19 cellular contexts compared by ENCODE assay signal in the genomic region with DNA sequence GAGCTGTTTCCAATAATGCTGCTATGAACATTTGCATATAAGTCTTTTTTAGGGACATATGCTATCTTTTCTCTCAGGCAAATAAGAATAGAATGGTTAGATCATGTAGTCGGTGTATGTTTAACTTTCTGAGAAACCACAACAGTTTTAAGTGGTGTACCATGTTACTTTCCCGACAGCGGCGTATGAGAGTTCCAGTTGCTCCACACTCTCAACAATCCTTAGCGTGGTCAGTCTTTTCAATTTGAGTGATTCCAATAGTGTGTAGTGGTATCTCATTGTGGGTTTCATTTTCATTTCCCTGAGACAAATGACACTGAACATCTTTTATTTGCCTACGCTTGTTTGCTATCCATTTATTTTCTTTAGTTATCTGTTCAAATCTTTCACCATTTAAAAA.
DNase-seq lines count a peak whose midpoint lies in the region; ATAC-seq, FAIRE-seq and TF ChIP-seq lines count a peak whose summit lies in the region.
"Had no signal": no experiment of that assay in that cellular context is flagged by ENCODE, and none has a peak within 500 bp of the region (broad histone marks: within the 10 kb centered on the region; RNA-seq: fewer than 3 reads in every experiment).

No MANE protein-coding gene starts in this region.

- TF ChIP-seq CTCF in GM12878 (IDR thresholded peaks at IDR 0.05 in 2 of 3, conservative IDR thresholded peaks at IDR 0.05 in 1 of 3; ENCODE audit: control insufficient read depth in 2 of 3, extremely low read depth in 1 of 3, insufficient read depth in 1 of 3, low read depth in 3 of 3, low read length in 3 of 3) (no peak), tibial nerve (IDR thresholded peaks at IDR 0.05) (no peak)

- peaks cover 42% of the 10 kb centered on the region for H3K27me3 Mint-ChIP-seq in activated CD4-positive, alpha-beta memory T cell treated with anti-CD3 and anti-CD28 coated beads for 36 hours
- peaks cover 53% of the 10 kb centered on the region for H3K27me3 Mint-ChIP-seq in activated CD4-positive, alpha-beta memory T cell treated with anti-CD3 and anti-CD28 coated beads, Interleukin-2, amount 10 ng/mL, durations not matched to agents 7 days and 5 days

- no peak for TF ChIP-seq RAD21 in GM12878 (IDR thresholded peaks at IDR 0.05; ENCODE audit: insufficient read depth, low read depth, low read length)

- H3K4me3 Mint-ChIP-seq in activated CD4-positive, alpha-beta memory T cell treated with anti-CD3 and anti-CD28 coated beads for 36 hours: no peak overlapping the region
- H3K4me3 Mint-ChIP-seq in activated CD4-positive, alpha-beta memory T cell treated with anti-CD3 and anti-CD28 coated beads, Interleukin-2, amount 10 ng/mL, durations not matched to agents 7 days and 5 days: no peak overlapping the region
- H3K4me3 Mint-ChIP-seq: effector memory CD8-positive, alpha-beta T cell had no signal

- intact Hi-C loops in activated CD4-positive, alpha-beta memory T cell treated with anti-CD3 and anti-CD28 coated beads for 36 hours (cut with micrococcal nuclease): loop anchor here (2.0 to 5.0 kb wide), 2 partner anchors 15 to 210 kb away; no protein-coding TSS in a partner anchor
- intact Hi-C loops in GM12878 (cut with micrococcal nuclease; ENCODE audit: unreplicated experiment): no loop called here

- TF ChIP-seq POLR2A in GM12878 (IDR thresholded peaks at IDR 0.05; ENCODE audit: low read depth, low read length) (no peak), GM12892 (IDR thresholded peaks at IDR 0.05; ENCODE audit: low read depth, low read length) (no peak), tibial nerve (IDR thresholded peaks at IDR 0.05) (no peak)

- H3K79me2 ChIP-seq in GM12878 (ENCODE audit: control insufficient read depth, insufficient read depth, low read length): no peaks in the 10 kb centered on the region

- no peak overlapping the region for H3K4me2 ChIP-seq in GM12878 (ENCODE audit: control insufficient read depth, insufficient read depth)

- no TSS peak for BruUV-seq in GM12878 (replicated peaks; lab: Mats Ljungman, UMichigan)

- H4K20me1 ChIP-seq in GM12878 (ENCODE audit: control insufficient read depth, insufficient read depth): no peaks in the 10 kb centered on the region

- H3K4me1 ChIP-seq in GM12878 (ENCODE audit: control insufficient read depth, insufficient read depth, low read length): no peaks in the 10 kb centered on the region
- H3K4me1 ChIP-seq in tibial nerve: no peaks in the 10 kb centered on the region

- peaks cover 6% of the 10 kb centered on the region for H3K9me3 Mint-ChIP-seq in activated CD4-positive, alpha-beta memory T cell treated with anti-CD3 and anti-CD28 coated beads for 36 hours
- peaks cover 21% of the 10 kb centered on the region for H3K9me3 Mint-ChIP-seq in activated CD4-positive, alpha-beta memory T cell treated with anti-CD3 and anti-CD28 coated beads, Interleukin-2, amount 10 ng/mL, durations not matched to agents 7 days and 5 days

- no peak overlapping the region for H3K27ac Mint-ChIP-seq in activated CD4-positive, alpha-beta memory T cell treated with anti-CD3 and anti-CD28 coated beads for 36 hours
- H3K27ac Mint-ChIP-seq in activated CD4-positive, alpha-beta memory T cell treated with anti-CD3 and anti-CD28 coated beads, Interleukin-2, amount 10 ng/mL, durations not matched to agents 7 days and 5 days: no peak overlapping the region
- H3K27ac Mint-ChIP-seq: CD4-positive, alpha-beta memory T cell; effector memory CD8-positive, alpha-beta T cell had no signal

- no peak overlapping the region for H3K4me3 ChIP-seq in GM12878
- H3K4me3 ChIP-seq in tibial nerve: no peak overlapping the region
- H3K4me3 ChIP-seq: skin epidermis, thoracic aorta had no signal

- CTCF ChIA-PET in activated CD4-positive, alpha-beta memory T cell treated with anti-CD3 and anti-CD28 coated beads for 36 hours (lab: Charles Lee): no interaction called here
- CTCF ChIA-PET in activated CD4-positive, alpha-beta memory T cell treated with anti-CD3 and anti-CD28 coated beads, Interleukin-2, amount 10 ng/mL, durations not matched to agents 7 days and 5 days (lab: Charles Lee): no interaction called here
- CTCF ChIA-PET in GM12878 (lab: Yijun Ruan, JAX): interaction anchor here (0.6 kb wide), 1 partner anchor 207 kb away, joined by 7 read pairs; no protein-coding TSS in a partner anchor

- SMC1A ChIA-PET in GM12878 (lab: Charles Lee; ENCODE audit: uncharacterized antibody, unreplicated experiment): no interaction called here

- H3K36me3 Mint-ChIP-seq in activated CD4-positive, alpha-beta memory T cell treated with anti-CD3 and anti-CD28 coated beads for 36 hours: peaks cover 3% of the 10 kb centered on the region
- peaks cover 17% of the 10 kb centered on the region for H3K36me3 Mint-ChIP-seq in activated CD4-positive, alpha-beta memory T cell treated with anti-CD3 and anti-CD28 coated beads, Interleukin-2, amount 10 ng/mL, durations not matched to agents 7 days and 5 days (ENCODE audit: low read depth)
- H3K36me3 Mint-ChIP-seq: CD4-positive, alpha-beta memory T cell had no signal

- RAD21 ChIA-PET in GM12878 (lab: Charles Lee; ENCODE audit: unreplicated experiment): no interaction called here

- ATAC-seq in GM21381 (IDR thresholded peaks at IDR 0.05; ENCODE audit: unreplicated experiment): peak; percentile 88
- ATAC-seq in HG03280 (IDR thresholded peaks at IDR 0.05; ENCODE audit: unreplicated experiment): peak; percentile 82
- ATAC-seq in GM12878: peak; percentile 80
- ATAC-seq: effector memory CD8-positive, alpha-beta T cell had no signal

- no peak overlapping the region for H2AFZ ChIP-seq in GM12878 (ENCODE audit: control insufficient read depth, low read depth, low read length)

- H3K27me3 ChIP-seq in GM12878 (replicated peaks in 1 of 2; ENCODE audit: control insufficient read depth in 2 of 2, insufficient read depth in 2 of 2, low read length in 1 of 2) (no peaks in the 10 kb centered on the region), tibial nerve (no peaks in the 10 kb centered on the region)

- 11% methylated on average over 6 of the region's 6 CpGs for WGBS in GM12878 (ENCODE audit: insufficient coverage, insufficient replicate concordance, low lambda C conversion rate, missing lambda C conversion rate)
- 95% methylated on average over 6 of the region's 6 CpGs for WGBS in tibial nerve, 2 donors

- peak in 1 of 2 experiments; percentile 41; a peak in 1 of 4 replicates for TF ChIP-seq EP300 in GM12878 (IDR thresholded peaks at IDR 0.05; ENCODE audit: borderline replicate concordance in 1 of 2, control insufficient read depth in 1 of 2, low read depth in 2 of 2, low read length in 2 of 2)
- no peak for TF ChIP-seq EP300 in tibial nerve (IDR thresholded peaks at IDR 0.05)

- peak; percentile 43 for DNase-seq in activated CD4-positive, alpha-beta memory T cell treated with anti-CD3 and anti-CD28 coated beads for 36 hours
- no peak for DNase-seq in activated CD4-positive, alpha-beta memory T cell treated with anti-CD3 and anti-CD28 coated beads, Interleukin-2, amount 10 ng/mL, durations not matched to agents 7 days and 5 days
- peak; percentile 55 for DNase-seq in GM12878 (ENCODE audit: low read depth, low spot score)
- DNase-seq in GM19240 (ENCODE audit: insufficient read length, low spot score): no peak
- DNase-seq in GM12892 (ENCODE audit: insufficient read length): no peak
- DNase-seq in tibial nerve (ENCODE audit: low spot score in 2 of 2): no peak
- DNase-seq: activated CD4-positive, CD25-positive, alpha-beta regulatory T cell treated with anti-CD3 and anti-CD28 coated beads, Interleukin-2, amount 50 U/mL, for 72 hours; CD4-positive, alpha-beta memory T cell; effector memory CD8-positive, alpha-beta T cell; foreskin melanocyte; H7; mesendoderm; NCI-H1694 treated with DMSO at 0.1 percent for 48 hours; NCI-H524 treated with DMSO at 0.1 percent for 48 hours had no signal

- in situ Hi-C loops in GM12878 (cut with MboI): no loop called here

- POLR2A ChIA-PET in activated CD4-positive, alpha-beta memory T cell treated with anti-CD3 and anti-CD28 coated beads for 36 hours (lab: Charles Lee): no interaction called here
- POLR2A ChIA-PET in activated CD4-positive, alpha-beta memory T cell treated with anti-CD3 and anti-CD28 coated beads, Interleukin-2, amount 10 ng/mL, durations not matched to agents 7 days and 5 days (lab: Charles Lee): no interaction called here
- POLR2A ChIA-PET in GM12878 (lab: Charles Lee): no interaction called here

- H3K9ac ChIP-seq in GM12878 (ENCODE audit: control insufficient read depth, insufficient read depth, low read length): no peak overlapping the region

- H3K36me3 ChIP-seq in GM12878 (ENCODE audit: control insufficient read depth in 2 of 2, insufficient read depth in 2 of 2, low read length in 1 of 2) (no peaks in the 10 kb centered on the region), tibial nerve (no peaks in the 10 kb centered on the region)
- H3K36me3 ChIP-seq: thoracic aorta had no signal

- peaks cover 11% of the 10 kb centered on the region for H3K9me3 ChIP-seq in GM12878 (replicated peaks; ENCODE audit: control insufficient read depth, insufficient read depth, low read length)
- peaks cover 0 to 14% (median 0%) of the 10 kb centered on the region in 4 donors for H3K9me3 ChIP-seq in tibial nerve
- H3K9me3 ChIP-seq: thoracic aorta had no signal

- FAIRE-seq in GM12878 (lab: Jason Lieb, UNC) (peak; percentile 47), GM12892 (lab: Jason Lieb, UNC) (no peak)
- FAIRE-seq: A204.1 had no signal

- H3K27ac ChIP-seq in GM12878 (ENCODE audit: control insufficient read depth, insufficient read depth): no peak overlapping the region
- H3K27ac ChIP-seq in tibial nerve: no peak overlapping the region
- H3K27ac ChIP-seq: skin epidermis, thoracic aorta had no signal

- H3K4me1 Mint-ChIP-seq in activated CD4-positive, alpha-beta memory T cell treated with anti-CD3 and anti-CD28 coated beads for 36 hours (ENCODE audit: low read depth): peaks cover 9% of the 10 kb centered on the region
- peaks cover 14% of the 10 kb centered on the region for H3K4me1 Mint-ChIP-seq in activated CD4-positive, alpha-beta memory T cell treated with anti-CD3 and anti-CD28 coated beads, Interleukin-2, amount 10 ng/mL, durations not matched to agents 7 days and 5 days
- H3K4me1 Mint-ChIP-seq: CD4-positive, alpha-beta memory T cell had no signal

TF ChIP-seq in GM12878, 131 proteins besides CTCF, POLR2A, EP300 and RAD21 (continues in another document):
- TF ChIP-seq HCFC1 (IDR thresholded peaks at IDR 0.05; ENCODE audit: low read length) (no peak), MTA2 (IDR thresholded peaks at IDR 0.05; ENCODE audit: low read depth) (peak; percentile 50), IKZF2 (IDR thresholded peaks at IDR 0.05) (peak; percentile 74)
- TF ChIP-seq, protein P1, sequence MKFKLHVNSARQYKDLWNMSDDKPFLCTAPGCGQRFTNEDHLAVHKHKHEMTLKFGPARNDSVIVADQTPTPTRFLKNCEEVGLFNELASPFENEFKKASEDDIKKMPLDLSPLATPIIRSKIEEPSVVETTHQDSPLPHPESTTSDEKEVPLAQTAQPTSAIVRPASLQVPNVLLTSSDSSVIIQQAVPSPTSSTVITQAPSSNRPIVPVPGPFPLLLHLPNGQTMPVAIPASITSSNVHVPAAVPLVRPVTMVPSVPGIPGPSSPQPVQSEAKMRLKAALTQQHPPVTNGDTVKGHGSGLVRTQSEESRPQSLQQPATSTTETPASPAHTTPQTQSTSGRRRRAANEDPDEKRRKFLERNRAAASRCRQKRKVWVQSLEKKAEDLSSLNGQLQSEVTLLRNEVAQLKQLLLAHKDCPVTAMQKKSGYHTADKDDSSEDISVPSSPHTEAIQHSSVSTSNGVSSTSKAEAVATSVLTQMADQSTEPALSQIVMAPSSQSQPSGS (IDR thresholded peaks at IDR 0.05; ENCODE audit: low read length): peak; percentile 65

Comparison
In these comparisons a context has a peak if more than half of its experiments do, and no peak if none do; other contexts are left out.
1. DNase-seq: peak in activated CD4-positive, alpha-beta memory T cell treated with anti-CD3 and anti-CD28 coated beads for 36 hours (single experiment) and GM12878 (single experiment); none in activated CD4-positive, alpha-beta memory T cell treated with anti-CD3 and anti-CD28 coated beads, Interleukin-2, amount 10 ng/mL, durations not matched to agents 7 days and 5 days (single experiment), GM19240 (single experiment), GM12892 (single experiment) and tibial nerve (0 of 2).
2. Peak in every context shown above with its lines, with median percentiles within 50 percentile points of each other: ATAC-seq.